Comparison of ENCODE assay signal across 22 cellular contexts in the genomic region with DNA sequence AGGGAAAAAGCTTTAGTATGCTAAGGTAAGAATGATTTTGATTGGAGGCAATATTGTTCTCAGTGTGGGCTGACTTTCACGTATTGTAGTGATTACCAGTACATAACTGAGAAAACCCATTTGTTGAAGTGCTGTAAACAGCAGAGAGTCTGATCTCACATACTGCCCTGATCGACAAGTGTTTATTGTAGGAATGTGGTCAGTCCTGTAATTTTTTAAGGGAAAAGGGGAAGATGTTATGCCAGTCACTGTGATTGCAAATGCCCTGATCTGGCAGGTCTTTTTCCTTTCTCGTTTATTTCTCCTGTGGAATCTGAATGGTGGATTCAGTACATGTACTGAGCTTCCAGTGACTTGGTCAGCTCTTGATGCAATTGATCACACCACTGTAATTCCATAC. TPM values are rescaled to one million over a fixed set of nuclear protein-coding genes. Genes with fewer than 3 reads are reported as not detected.
DNase-seq lines count a peak whose midpoint lies in the region; ATAC-seq, FAIRE-seq and TF ChIP-seq lines count a peak whose summit lies in the region.
"Had no signal": no experiment of that assay in that cellular context is flagged by ENCODE, and none has a peak within 500 bp of the region (broad histone marks: within the 10 kb centered on the region; RNA-seq: fewer than 3 reads in every experiment).

No MANE protein-coding gene starts in this region.

- H3K27me3 Mint-ChIP-seq in nephron (ENCODE audit: low read depth): no peaks in the 10 kb centered on the region

- H3K27ac Mint-ChIP-seq in nephron: peak overlapping the region; percentile 5 to 80 (median 46)
- H3K27ac Mint-ChIP-seq: activated naive CD8-positive, alpha-beta T cell treated with anti-CD3 and anti-CD28 coated beads, Interleukin-2, amount 50 U/mL, for 24 hours; activated T-helper 1 cell treated with anti-CD3 and anti-CD28 coated beads, Interleukin-12 subunit alpha, Interleukin-12 subunit beta, Interleukin-2, Interleukin-4 antibody, amounts not matched to agents 30 ng/mL and 10 ng/mL and 1 ng/mL, durations not matched to agents 14 hours and 24 hours and 36 hours had no signal

- no peak overlapping the region for H3K14ac ChIP-seq in H1 (ENCODE audit: insufficient read length)

- H2BK15ac ChIP-seq in H1 (ENCODE audit: low read length): no peak overlapping the region

- H3K36me3 Mint-ChIP-seq in nephron (ENCODE audit: low read depth): no peaks in the 10 kb centered on the region

- H2BK12ac ChIP-seq in H1 (ENCODE audit: low read depth, low read length): peak overlapping the region; percentile 3; the same call in 1 of the 2 replicates

- TF ChIP-seq POLR2A in H1 (IDR thresholded peaks at IDR 0.05; ENCODE audit: control extremely low read depth in 1 of 2, low read depth in 2 of 2, low read length in 2 of 2): no peak
- no peak for TF ChIP-seq POLR2A in tibial nerve (IDR thresholded peaks at IDR 0.05)

- no peaks in the 10 kb centered on the region for H3K9me3 Mint-ChIP-seq in nephron
- H3K9me3 Mint-ChIP-seq: activated naive CD8-positive, alpha-beta T cell treated with anti-CD3 and anti-CD28 coated beads, Interleukin-2, amount 50 U/mL, for 24 hours; activated T-helper 1 cell treated with anti-CD3 and anti-CD28 coated beads, Interleukin-12 subunit alpha, Interleukin-12 subunit beta, Interleukin-2, Interleukin-4 antibody, amounts not matched to agents 30 ng/mL and 10 ng/mL and 1 ng/mL, durations not matched to agents 14 hours and 24 hours and 36 hours had no signal

- H3K9ac ChIP-seq in H1 (replicated peaks in 1 of 4; ENCODE audit: extremely low read depth in 1 of 4, low read depth in 3 of 4, low read length in 3 of 4): no peak overlapping the region

- CTCF ChIA-PET in H1 (lab: Charles Lee; ENCODE audit: partially characterized antibody): interaction anchor here (1.1 kb wide), 2 partner anchors 93 to 166 kb away, joined by 3 to 5 read pairs; no protein-coding TSS in a partner anchor

- H3K23ac ChIP-seq in H1 (ENCODE audit: insufficient read length): no peak overlapping the region

- H3K4me2 ChIP-seq in H1 (ENCODE audit: insufficient read depth in 1 of 2, low read depth in 2 of 2, low read length in 2 of 2): peak overlapping the region; percentile 12 to 24; a peak in 2 of 4 replicates

- H2AK5ac ChIP-seq in H1 (ENCODE audit: low read depth, low read length): no peak overlapping the region

- no peak overlapping the region for H2AFZ ChIP-seq in H1 (ENCODE audit: low read length)

- intact Hi-C loops in left ventricle myocardium inferior (cut with micrococcal nuclease) (no loop called here), Right ventricle myocardium inferior (cut with DNase I) (no loop called here), upper lobe of right lung (cut with DNase I) (no loop called here), aorta (cut with DNase I) (no loop called here)

- no peak for TF ChIP-seq RAD21 in H1 (IDR thresholded peaks at IDR 0.05 in 1 of 2, conservative IDR thresholded peaks at IDR 0.05 in 1 of 2; ENCODE audit: low read depth in 2 of 2, low read length in 2 of 2)

- peak overlapping the region; percentile 9 for H3K27ac ChIP-seq in left ventricle myocardium inferior (replicated peaks)
- H3K27ac ChIP-seq in H1 (ENCODE audit: low read depth, low read length): 0 out of 2 replicates have a peak overlapping the region, but pooled peaks have one; percentile 11
- H3K27ac ChIP-seq in upper lobe of right lung: no peak overlapping the region
- peak overlapping the region in 2 of 4 donors; percentile 6 to 45 for H3K27ac ChIP-seq in tibial nerve
- no peak overlapping the region for H3K27ac ChIP-seq in aorta (ENCODE audit: low read depth in 1 of 2, low read length in 2 of 2)
- H3K27ac ChIP-seq: suprapubic skin had no signal

- no peak overlapping the region for H3K56ac ChIP-seq in H1 (replicated peaks; ENCODE audit: insufficient read length, low read depth, low read length)

- H3K4me1 Mint-ChIP-seq in nephron: peaks cover 85% of the 10 kb centered on the region

- peaks cover 100% of the 10 kb centered on the region for H3K4me1 ChIP-seq in left ventricle myocardium inferior
- peaks cover 3 to 46% (median 38%) of the 10 kb centered on the region in 4 experiments; a peak in 6 of 7 replicates for H3K4me1 ChIP-seq in H1 (replicated peaks in 1 of 4; ENCODE audit: control insufficient read depth in 3 of 4, insufficient read depth in 4 of 4, low read length in 3 of 4)
- H3K4me1 ChIP-seq in upper lobe of right lung: peaks cover 31% of the 10 kb centered on the region
- H3K4me1 ChIP-seq in tibial nerve: peaks cover 3 to 83% (median 21%) of the 10 kb centered on the region in 4 donors
- H3K4me1 ChIP-seq in aorta (ENCODE audit: control insufficient read depth in 1 of 2, insufficient read depth in 2 of 2, low read length in 2 of 2): peaks cover 2 to 7% of the 10 kb centered on the region in 2 donors

- peak overlapping the region; percentile 80 for H4K5ac ChIP-seq in H1 (ENCODE audit: insufficient read length, low read depth, low read length)

- H2BK20ac ChIP-seq in H1 (ENCODE audit: low read length): peak overlapping the region; percentile 4; the same call in 1 of the 2 replicates

- 44% methylated on average over 3 of the region's 3 CpGs; no CpG with 5 or more reads in 1 of the 2 experiments for WGBS in H1 (ENCODE audit: extremely low coverage in 1 of 2, insufficient coverage in 1 of 2, insufficient read length in 1 of 2, insufficient replicate concordance in 2 of 2, low coverage in 1 of 2, low lambda C conversion rate in 2 of 2, missing lambda C conversion rate in 1 of 2), 2 experiments
- 29 to 32% methylated on average over 3 of the region's 3 CpGs for WGBS in tibial nerve, 2 donors
- 52 to 66% methylated on average over 3 of the region's 3 CpGs for WGBS in aorta, 2 donors

- no peaks in the 10 kb centered on the region for H3K27me3 ChIP-seq in left ventricle myocardium inferior (ENCODE audit: low read depth)
- no peaks in the 10 kb centered on the region for H3K27me3 ChIP-seq in H1 (replicated peaks in 1 of 4; ENCODE audit: control insufficient read depth in 3 of 4, extremely low read depth in 1 of 4, insufficient read depth in 3 of 4, low read length in 3 of 4)
- H3K27me3 ChIP-seq in upper lobe of right lung: no peaks in the 10 kb centered on the region
- H3K27me3 ChIP-seq in tibial nerve: no peaks in the 10 kb centered on the region
- no peaks in the 10 kb centered on the region for H3K27me3 ChIP-seq in aorta (ENCODE audit: control insufficient read depth in 1 of 2, insufficient read depth in 2 of 2, low read length in 1 of 2)
- H3K27me3 ChIP-seq: sigmoid colon, suprapubic skin had no signal

- H3K4me3 ChIP-seq in left ventricle myocardium inferior (no peak overlapping the region), H1 (ENCODE audit: extremely low read depth in 1 of 4, insufficient read depth in 2 of 4, low read depth in 3 of 4, low read length in 4 of 4) (peak overlapping the region in 1 of 4 experiments; percentile 13; a peak in 1 of 8 replicates), upper lobe of right lung (no peak overlapping the region), tibial nerve (no peak overlapping the region), aorta (ENCODE audit: low read length in 2 of 2) (no peak overlapping the region)
- H3K4me3 ChIP-seq: sigmoid colon, suprapubic skin had no signal

- H3K36me3 ChIP-seq in left ventricle myocardium inferior (no peaks in the 10 kb centered on the region), H1 (ENCODE audit: control insufficient read depth in 2 of 4, insufficient read depth in 4 of 4, low read length in 3 of 4) (peaks cover 0 to 2% (median 0%) of the 10 kb centered on the region in 4 experiments; a peak in 1 of 8 replicates), upper lobe of right lung (no peaks in the 10 kb centered on the region), tibial nerve (no peaks in the 10 kb centered on the region), aorta (ENCODE audit: control insufficient read depth in 1 of 2, insufficient read depth in 2 of 2, low read length in 1 of 2) (no peaks in the 10 kb centered on the region)
- H3K36me3 ChIP-seq: sigmoid colon, suprapubic skin had no signal

- no peaks in the 10 kb centered on the region for H3K23me2 ChIP-seq in H1 (ENCODE audit: low read depth, low read length)

- peak overlapping the region; percentile 27; the same call in 1 of the 2 replicates for H2BK5ac ChIP-seq in H1 (ENCODE audit: low read depth, low read length)

- POLR2A ChIA-PET in H1 (lab: Charles Lee; ENCODE audit: partially characterized antibody): interaction anchor here (0.8 to 1.3 kb wide), 4 partner anchors 9 to 33 kb away, joined by 3 to 9 read pairs (median 4); no protein-coding TSS in a partner anchor

- H4K20me1 ChIP-seq in H1 (replicated peaks in 1 of 2; ENCODE audit: control insufficient read depth in 1 of 2, insufficient read depth in 2 of 2, low read length in 2 of 2): peaks cover 0 to 5% of the 10 kb centered on the region in 2 experiments

- H3K4me3 Mint-ChIP-seq in nephron: no peak overlapping the region
- H3K4me3 Mint-ChIP-seq: activated naive CD8-positive, alpha-beta T cell treated with anti-CD3 and anti-CD28 coated beads, Interleukin-2, amount 50 U/mL, for 24 hours; activated T-helper 1 cell treated with anti-CD3 and anti-CD28 coated beads, Interleukin-12 subunit alpha, Interleukin-12 subunit beta, Interleukin-2, Interleukin-4 antibody, amounts not matched to agents 30 ng/mL and 10 ng/mL and 1 ng/mL, durations not matched to agents 14 hours and 24 hours and 36 hours had no signal

- no peak for FAIRE-seq in H1 (lab: Jason Lieb, UNC)

- no peak overlapping the region for H4K91ac ChIP-seq in H1 (replicated peaks; ENCODE audit: insufficient read length, low read length)

- no peak for TF ChIP-seq CTCF in left ventricle myocardium inferior (IDR thresholded peaks at IDR 0.05; ENCODE audit: borderline replicate concordance)
- no peak for TF ChIP-seq CTCF in H1 (IDR thresholded peaks at IDR 0.05; ENCODE audit: control extremely low read depth in 1 of 3, insufficient read depth in 1 of 3, low read depth in 1 of 3, low read length in 3 of 3)
- no peak for TF ChIP-seq CTCF in nephron (IDR thresholded peaks at IDR 0.05; ENCODE audit: unreplicated experiment in 3 of 3)
- no peak for TF ChIP-seq CTCF in upper lobe of right lung (IDR thresholded peaks at IDR 0.05)
- TF ChIP-seq CTCF in tibial nerve (IDR thresholded peaks at IDR 0.05): no peak

- TF ChIP-seq EP300 in H1 (IDR thresholded peaks at IDR 0.05; ENCODE audit: borderline replicate concordance in 1 of 2, low read depth in 2 of 2, low read length in 2 of 2) (no peak), tibial nerve (IDR thresholded peaks at IDR 0.05) (no peak)

- H3K79me1 ChIP-seq in H1 (ENCODE audit: low read depth, low read length): peaks cover 12% of the 10 kb centered on the region; the same call in 1 of the 2 replicates

- H3K79me2 ChIP-seq in H1 (ENCODE audit: control insufficient read depth in 1 of 2, insufficient read depth in 2 of 2, low read length in 2 of 2): peaks cover 43 to 100% of the 10 kb centered on the region in 2 experiments

- H3K4ac ChIP-seq in H1 (replicated peaks; ENCODE audit: insufficient read length, low read depth, low read length): no peak overlapping the region

- ATAC-seq in Right ventricle myocardium inferior (no peak), upper lobe of right lung (peak; percentile 61), aorta (ENCODE audit: low FRiP score) (no peak)
- ATAC-seq: activated CD4-positive, CD25-positive, alpha-beta regulatory T cell treated with anti-CD3 and anti-CD28 coated beads, Interleukin-2, amount 50 U/mL, for 24 hours; activated naive CD8-positive, alpha-beta T cell treated with anti-CD3 and anti-CD28 coated beads, Interleukin-2, amount 50 U/mL, for 24 hours; HCT116; left ventricle myocardium superior had no signal

- peak overlapping the region; percentile 4; the same call in 1 of the 2 replicates for H3K18ac ChIP-seq in H1 (ENCODE audit: extremely low read depth, low read length)

- H4K8ac ChIP-seq in H1 (ENCODE audit: extremely low read depth, insufficient read depth, low read length): no peak overlapping the region

- H3K9me3 ChIP-seq in left ventricle myocardium inferior (replicated peaks) (no peaks in the 10 kb centered on the region), H1 (ENCODE audit: insufficient read depth in 2 of 2, low read depth in 1 of 2, low read length in 1 of 2) (no peaks in the 10 kb centered on the region), upper lobe of right lung (no peaks in the 10 kb centered on the region), tibial nerve (no peaks in the 10 kb centered on the region), aorta (ENCODE audit: control insufficient read depth, low read length) (no peaks in the 10 kb centered on the region)
- H3K9me3 ChIP-seq: sigmoid colon, suprapubic skin had no signal

- no peak overlapping the region for H2BK120ac ChIP-seq in H1 (replicated peaks; ENCODE audit: low read depth, low read length)

- no peak for DNase-seq in left ventricle myocardium inferior
- no peak for DNase-seq in Right ventricle myocardium inferior (ENCODE audit: missing footprints)
- no peak for DNase-seq in H1 (ENCODE audit: low read depth in 1 of 2, low spot score in 2 of 2)
- DNase-seq in upper lobe of right lung: no peak
- no peak for DNase-seq in NCI-H82 (lab: John Stamatoyannopoulos, UW)
- no peak for DNase-seq in tibial nerve (ENCODE audit: low spot score in 2 of 2)
- DNase-seq in aorta: no peak
- DNase-seq: activated naive CD8-positive, alpha-beta T cell treated with anti-CD3 and anti-CD28 coated beads, Interleukin-2, amount 50 U/mL, for 24 hours; effector CD4-positive, alpha-beta T cell; GDM1; Karpas-422; left ventricle myocardium superior; NCI-H1092; NCI-H748 treated with DMSO at 0.1 percent for 48 hours; OCI-M1; sigmoid colon; stimulated activated CD4-positive, alpha-beta T cell treated with anti-CD3 and anti-CD28 coated beads, Interleukin-4, amount 100 ng/mL, for 24 hours had no signal

RNA-seq across cellular contexts. Expression of a gene that starts 11.5 kb away (rescaled TPM):
- total RNA-seq in left ventricle myocardium inferior (54.9 TPM), Right ventricle myocardium inferior (89.5 TPM), upper lobe of right lung (92.7 TPM), tibial nerve (10 to 100 TPM; 50.9 to 74.1 (median 57.2) TPM), aorta (10 to 100 TPM; 59.8 to 67.5 TPM)
- 177 and 189 TPM in 2 replicates for total RNA-seq in H1 (2021; fragmentation: NEBNext Ultra II Directional; extraction: Animal tissue kit (Norgen Biotek cat#: 25700))
- polyA plus RNA-seq in H1 (2011; rRNA removed) (55.3 and 67.3 TPM in 2 replicates), aorta (10 to 100 TPM; 45.0 to 82.0 TPM)
- polyA plus RNA-seq in H1 (2011; cell fraction: cytosol; rRNA removed): 93.6 TPM
- polyA plus RNA-seq in H1 (2011; cell fraction: nucleus; rRNA removed): 196 TPM
- polyA plus RNA-seq in H1 (2012, experiment 1 of 2): 106 to 126 TPM (median 119 TPM) in 4 replicates
- 30.9 TPM for polyA plus RNA-seq in H1 (2012, experiment 2 of 2)
- 376 TPM for polyA plus RNA-seq in H1 (2013, experiment 1 of 2)
- 381 TPM for polyA plus RNA-seq in H1 (2013, experiment 2 of 2)
- polyA minus RNA-seq in H1 (2011; rRNA and poly(A)+ RNA removed): 116 and 136 TPM in 2 replicates
- polyA minus RNA-seq in H1 (2011; cell fraction: cytosol; rRNA and poly(A)+ RNA removed): 78.2 TPM
- polyA minus RNA-seq in H1 (2011; cell fraction: nucleus; rRNA and poly(A)+ RNA removed): 202 TPM

Comparison
In these comparisons a context has a peak if more than half of its experiments do, and no peak if none do; other contexts are left out.
1. H3K27ac ChIP-seq: peak in left ventricle myocardium inferior (single experiment) and H1 (single experiment); none in upper lobe of right lung (single experiment) and aorta (0 of 2).